In genomic region chr13:20161275-20161950, GRCh38 we compare ENCODE assay signal across 8 cellular contexts. TPM values are rescaled to one million over a fixed set of nuclear protein-coding genes. Genes with fewer than 3 reads are reported as not detected.
DNase-seq lines count a peak whose midpoint lies in the region; ATAC-seq and TF ChIP-seq lines count a peak whose summit lies in the region.

No MANE protein-coding gene starts in this region.

- WGBS in ectodermal cell, 2 experiments = 4 to 5% methylated on average over 79 of the region's 79 CpGs

- H3K4me3 ChIP-seq in ectodermal cell (ENCODE audit: insufficient read depth, low read depth, low read length) (peak overlapping the region; percentile 38), neuron (ENCODE audit: low read length) (peak overlapping the region; percentile 33), vagina (peak overlapping the region; percentile 40 to 48)

- H3K27ac ChIP-seq in VCaP (peak overlapping the region; percentile 32; the same call in 1 of the 2 replicates), ectodermal cell (ENCODE audit: insufficient read depth, low read depth, low read length, poor library complexity, severe bottlenecking) (no peak overlapping the region), vagina (no peak overlapping the region)

- peaks cover 65% of the 10 kb centered on the region for H3K27me3 ChIP-seq in ectodermal cell (ENCODE audit: control insufficient read depth, insufficient read depth, low read length, poor library complexity, severe bottlenecking)
- peaks cover 61% of the 10 kb centered on the region for H3K27me3 ChIP-seq in neuron (ENCODE audit: insufficient read depth, low read length)
- H3K27me3 ChIP-seq in vagina = no peaks in the 10 kb centered on the region

- peak in 1 of 2 donors; percentile 52 for DNase-seq in vagina (ENCODE audit: extremely low spot score in 2 of 2)
- no peak for DNase-seq in cerebellar nuclear complex (lab: John Stamatoyannopoulos, UW)

- peak; percentile 24 for TF ChIP-seq POLR2A in GM18951 (IDR thresholded peaks at IDR 0.05; ENCODE audit: extremely low read depth, insufficient read depth, insufficient read length)
- no peak for TF ChIP-seq POLR2A in vagina (IDR thresholded peaks at IDR 0.05)

- ATAC-seq in HG02981 (IDR thresholded peaks at IDR 0.05; ENCODE audit: unreplicated experiment) (peak; percentile 43), GM19328 (IDR thresholded peaks at IDR 0.05; ENCODE audit: unreplicated experiment) (no peak)

- intact Hi-C loops in vagina (cut with DNase I) = no loop called here

- H3K9me3 ChIP-seq in ectodermal cell (ENCODE audit: control insufficient read depth, low read length) (no peaks in the 10 kb centered on the region), neuron (ENCODE audit: low read length) (peaks cover 5% of the 10 kb centered on the region), vagina (no peaks in the 10 kb centered on the region)

- H3K4me1 ChIP-seq in ectodermal cell (ENCODE audit: control insufficient read depth, insufficient read depth, low read length) (peaks cover 5% of the 10 kb centered on the region), neuron (ENCODE audit: insufficient read depth, low read length) (peaks cover 8% of the 10 kb centered on the region), vagina (peaks cover 18% of the 10 kb centered on the region)

- H2AFZ ChIP-seq in neuron (ENCODE audit: low read depth, low read length) = peak overlapping the region; percentile 91

- no peak for TF ChIP-seq CTCF in VCaP (conservative IDR thresholded peaks at IDR 0.05)
- no peak for TF ChIP-seq CTCF in vagina (IDR thresholded peaks at IDR 0.05)

- H3K36me3 ChIP-seq in ectodermal cell (ENCODE audit: control insufficient read depth, insufficient read depth, low read length) (no peaks in the 10 kb centered on the region), neuron (ENCODE audit: insufficient read depth, low read length) (no peaks in the 10 kb centered on the region), vagina (no peaks in the 10 kb centered on the region)

- in situ Hi-C loops in GM18951 (cut with MboI; ENCODE audit: low sequenced_read_pairs, unreplicated experiment) = no loop called here

RNA-seq across cellular contexts. Expression of gene GJA3, which starts 0.6 kb away (rescaled TPM):
- polyA plus RNA-seq in ectodermal cell (2013, experiment 1 of 4) = 0.26 TPM
- polyA plus RNA-seq in ectodermal cell (2013, experiment 2 of 4) = 0.21 TPM
- 0.16 TPM for polyA plus RNA-seq in ectodermal cell (2013, experiment 3 of 4)
- polyA plus RNA-seq in ectodermal cell (2013, experiment 4 of 4) = 0.20 TPM
- not detected for total RNA-seq in vagina

RNA-seq across cellular contexts. Expression of gene GJB2, which starts 31.3 kb away (rescaled TPM):
- 0.22 TPM for polyA plus RNA-seq in ectodermal cell (2013, experiment 1 of 4)
- 0.12 TPM for polyA plus RNA-seq in ectodermal cell (2013, experiment 2 of 4)
- polyA plus RNA-seq in ectodermal cell (2013, experiment 3 of 4) = 0.11 TPM
- not detected for polyA plus RNA-seq in ectodermal cell (2013, experiment 4 of 4)
- total RNA-seq in vagina = 217 TPM
